ENCODE assay signal across 9 cellular contexts in the genomic region with DNA sequence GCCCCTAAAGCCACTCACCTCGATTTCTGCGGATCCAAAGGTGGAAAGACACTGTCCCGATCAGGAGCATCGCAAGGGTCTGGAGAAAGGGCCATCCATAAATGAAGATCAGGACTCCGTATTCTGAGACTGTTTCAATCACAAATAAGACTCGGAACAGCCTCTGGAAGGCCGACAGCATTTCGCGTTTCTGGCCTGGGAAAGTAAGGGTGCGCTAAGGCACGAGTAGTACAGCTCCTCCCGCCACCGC. TPM values are rescaled to one million over a fixed set of nuclear protein-coding genes. Genes with fewer than 3 reads are reported as not detected.
A peak's percentile ranks its signal among the peaks of the same experiment; 100 is the strongest.
DNase-seq lines count a peak whose midpoint lies in the region; ATAC-seq and TF ChIP-seq lines count a peak whose summit lies in the region.
"Had no signal": no experiment of that assay in that cellular context is flagged by ENCODE, and none has a peak within 500 bp of the region (broad histone marks: within the 10 kb centered on the region; RNA-seq: fewer than 3 reads in every experiment).

No MANE protein-coding gene starts in this region.

- no peaks in the 10 kb centered on the region for H3K4me1 ChIP-seq in breast epithelium

- TF ChIP-seq CTCF in breast epithelium (IDR thresholded peaks at IDR 0.05), result no peak

- TF ChIP-seq POLR2A in breast epithelium (IDR thresholded peaks at IDR 0.05) (no peak), GM18505 (IDR thresholded peaks at IDR 0.05; ENCODE audit: borderline replicate concordance, extremely low read depth, insufficient read depth, insufficient read length) (no peak)

- H3K9me3 ChIP-seq in breast epithelium, result no peaks in the 10 kb centered on the region

- no peak overlapping the region for H3K27ac ChIP-seq in breast epithelium

- DNase-seq in G401 (ENCODE audit: low spot score), result peak; percentile 64
- DNase-seq in breast epithelium (ENCODE audit: low spot score in 2 of 2), result no peak
- DNase-seq in midbrain (lab: John Stamatoyannopoulos, UW), result peak; percentile 4
- DNase-seq in stimulated activated CD4-positive, alpha-beta T cell treated with anti-CD3 and anti-CD28 coated beads, Interleukin-4, amount 100 ng/mL, for 1 hour, result no peak
- DNase-seq in NCI-H187 treated with DMSO at 0.1 percent for 48 hours (lab: John Stamatoyannopoulos, UW), result no peak

- ATAC-seq in HG03378 (IDR thresholded peaks at IDR 0.05; ENCODE audit: unreplicated experiment) (peak; percentile 6), GM18505 (IDR thresholded peaks at IDR 0.05; ENCODE audit: unreplicated experiment) (no peak), HG03432 (IDR thresholded peaks at IDR 0.05; ENCODE audit: unreplicated experiment) (no peak)

- H3K27me3 ChIP-seq in breast epithelium, result peaks cover 0 to 6% of the 10 kb centered on the region in 2 donors

- H3K36me3 ChIP-seq in breast epithelium, result no peaks in the 10 kb centered on the region

- in situ Hi-C loops in G401 (cut with HindIII; ENCODE audit: low sequenced_read_pairs), result no loop called here

- intact Hi-C loops in breast epithelium (cut with DNase I; ENCODE audit: low total_unique reads), result no loop called here

- H3K4me3 ChIP-seq in breast epithelium, result peak overlapping the region; percentile 39 to 65 (median 62)

RNA-seq across cellular contexts. Expression of a gene that starts 44.6 kb away (rescaled TPM):
- not detected in 2 replicates for total RNA-seq in G401 (2014; rRNA removed; shearing (Covaris generic))
- total RNA-seq in breast epithelium, result not detected
- total RNA-seq: T-helper 1 cell treated with Interleukin-12 subunit alpha and Interleukin-12 subunit beta and Interleukin-4 antibody, amounts not matched to agents 30 ng/mL and 1 ng/mL, for 36 hours had no signal

RNA-seq across cellular contexts. Expression of a gene that starts 46.5 kb away (rescaled TPM):
- 1.9 and 2.3 TPM in 2 replicates for total RNA-seq in G401 (2014; rRNA removed; shearing (Covaris generic))
- 1 to 10 TPM in 1 of 3 donors, under 1 TPM in 2; 0.32 to 1.0 (median 0.66) TPM for total RNA-seq in breast epithelium

RNA-seq across cellular contexts. Expression of a gene that starts 53.0 kb away (rescaled TPM):
- not detected in 2 replicates for total RNA-seq in G401 (2014; rRNA removed; shearing (Covaris generic))
- not detected for total RNA-seq in breast epithelium
- total RNA-seq: T-helper 1 cell treated with Interleukin-12 subunit alpha and Interleukin-12 subunit beta and Interleukin-4 antibody, amounts not matched to agents 30 ng/mL and 1 ng/mL, for 36 hours had no signal

Comparison
In these comparisons a context has a peak if more than half of its experiments do, and no peak if none do; other contexts are left out.
1. DNase-seq: peak in G401 (single experiment) and midbrain (single experiment); none in breast epithelium (0 of 2), stimulated activated CD4-positive, alpha-beta T cell treated with anti-CD3 and anti-CD28 coated beads, Interleukin-4, amount 100 ng/mL, for 1 hour (single experiment) and NCI-H187 treated with DMSO at 0.1 percent for 48 hours (single experiment).